23 cellular contexts compared by ENCODE assay signal in the genomic region with DNA sequence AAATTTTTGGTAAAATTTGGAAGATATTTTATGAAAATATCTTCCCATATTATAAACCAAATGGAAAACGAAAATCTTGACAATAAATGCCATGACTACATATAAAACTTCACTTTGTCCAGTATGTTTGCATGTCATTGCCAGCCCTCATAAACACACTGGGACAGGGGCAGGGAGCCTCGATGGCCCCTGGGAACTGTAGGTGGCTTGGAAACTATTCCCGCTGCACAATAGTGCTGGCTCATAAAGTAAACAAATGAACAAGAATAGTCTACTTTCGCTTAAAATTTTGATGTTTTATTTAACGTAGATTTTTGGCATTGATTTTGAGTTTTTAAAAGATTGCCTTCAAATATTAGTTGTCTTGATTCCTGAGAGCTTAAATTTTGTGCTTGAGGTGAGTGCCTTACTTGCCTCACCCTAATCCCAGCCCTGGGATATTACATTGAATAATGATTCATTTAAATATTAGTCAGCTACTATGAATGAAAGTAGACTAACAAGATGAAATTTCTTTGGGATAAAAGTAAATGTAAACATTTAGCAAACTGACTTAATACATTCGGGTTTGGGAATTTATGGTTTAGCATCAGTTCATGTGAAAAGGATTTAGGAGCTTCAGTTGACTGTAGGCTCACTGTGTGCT.
"Had no signal": no experiment of that assay in that cellular context is flagged by ENCODE, and none has a peak within 500 bp of the region (broad histone marks: within the 10 kb centered on the region; RNA-seq: fewer than 3 reads in every experiment).

No MANE protein-coding gene starts in this region.

- H3K4me3 ChIP-seq: MG63, PC-9, Peyer's patch had no signal

- ATAC-seq: SK-N-SH treated with all-trans-retinoic acid at 6 μM for 48 hours had no signal

- H3K27me3 ChIP-seq: MG63, Peyer's patch had no signal

- H3K4me1 ChIP-seq: Peyer's patch had no signal

- DNase-seq: IMR-90; Karpas-422; KG1; MG63; NCI-H1092; NCI-H1105 treated with DMSO at 0.1 percent for 48 hours; NCI-H1417 treated with DMSO at 0.1 percent for 48 hours; NCI-H146; NCI-H1694 treated with DMSO at 0.1 percent for 48 hours; NCI-H2029; NCI-H2081 treated with DMSO at 0.1 percent for 48 hours; NCI-H2171; NCI-H226; NCI-H446; NCI-H510A; NCI-H524 treated with DMSO at 0.1 percent for 48 hours; NCI-H69; NCI-H774; NK-92 treated with Interleukin-12 subunit alpha and Interleukin-12 subunit beta, amount 100 ng/mL, for 24 hours; PC-9; Peyer's patch; SHP77 had no signal

- H2AFZ ChIP-seq: PC-9 had no signal

- H3K27ac ChIP-seq: PC-9, Peyer's patch had no signal

- H3K4me2 ChIP-seq: PC-9 had no signal

- H3K36me3 ChIP-seq: MG63, Peyer's patch had no signal

- H3K9me3 ChIP-seq: MG63, Peyer's patch had no signal
